9 cellular contexts compared by ENCODE assay signal in the genomic region with DNA sequence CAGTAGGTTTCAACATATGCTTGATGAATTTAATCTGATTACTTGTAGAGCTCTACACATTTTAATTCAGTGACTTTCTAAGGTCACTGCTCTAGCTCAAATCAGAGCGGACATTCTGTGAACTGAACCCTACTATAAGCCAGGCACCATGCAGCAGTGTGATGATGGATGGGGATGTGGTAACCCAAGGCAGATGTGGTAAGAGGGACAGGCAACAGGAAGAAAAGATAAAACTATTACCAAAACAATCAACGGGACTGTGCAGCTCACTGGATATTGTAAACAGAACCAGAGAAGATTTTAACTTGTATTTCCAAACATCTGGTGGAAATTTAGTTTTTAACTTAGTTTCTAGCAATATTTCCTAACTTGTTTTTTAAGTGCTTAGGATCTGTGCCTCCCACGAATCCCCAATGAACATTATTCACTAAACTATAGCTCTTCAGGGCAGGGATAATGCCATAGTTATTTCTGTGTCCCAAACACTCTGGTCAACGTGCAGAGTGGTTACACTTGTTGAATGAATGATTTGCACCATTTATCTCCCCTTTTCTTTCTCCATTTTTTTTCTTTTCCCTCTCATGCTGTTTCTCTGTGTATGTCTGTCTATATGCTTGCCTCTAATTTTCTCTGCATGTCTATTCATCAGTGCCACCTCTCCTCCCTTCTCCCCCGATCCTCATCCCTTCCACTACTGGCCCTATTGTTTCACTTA. TPM values are rescaled to one million over a fixed set of nuclear protein-coding genes. Genes with fewer than 3 reads are reported as not detected.
DNase-seq lines count a peak whose midpoint lies in the region; ATAC-seq and TF ChIP-seq lines count a peak whose summit lies in the region.
"Had no signal": no experiment of that assay in that cellular context is flagged by ENCODE, and none has a peak within 500 bp of the region (broad histone marks: within the 10 kb centered on the region; RNA-seq: fewer than 3 reads in every experiment).

No MANE protein-coding gene starts in this region.

- H4K20me1 ChIP-seq in hepatocyte (ENCODE audit: insufficient read depth, poor library complexity, severe bottlenecking) = peaks cover 28% of the 10 kb centered on the region

- H3K27me3 ChIP-seq in hepatocyte = no peaks in the 10 kb centered on the region
- H3K27me3 ChIP-seq: testis had no signal

- no peak for TF ChIP-seq CTCF in hepatocyte (IDR thresholded peaks at IDR 0.05; ENCODE audit: poor library complexity)

- peak overlapping the region; percentile 77 for H3K4me2 ChIP-seq in hepatocyte

- no peak overlapping the region for H2AFZ ChIP-seq in hepatocyte

- H3K27ac ChIP-seq in hepatocyte = no peak overlapping the region
- H3K27ac ChIP-seq: testis had no signal

- peaks cover 72% of the 10 kb centered on the region for H3K79me2 ChIP-seq in hepatocyte

- no peaks in the 10 kb centered on the region for H3K9me2 ChIP-seq in hepatocyte (replicated peaks; ENCODE audit: insufficient read depth)

- H3K4me3 ChIP-seq in hepatocyte = no peak overlapping the region
- H3K4me3 ChIP-seq: testis had no signal

- H3K36me3 Mint-ChIP-seq in activated CD4-positive, alpha-beta memory T cell treated with anti-CD3 and anti-CD28 coated beads, Interleukin-2, amount 10 ng/mL, durations not matched to agents 7 days and 5 days (ENCODE audit: low read depth) = peaks cover 64% of the 10 kb centered on the region

- peaks cover 21% of the 10 kb centered on the region for H3K4me1 ChIP-seq in hepatocyte (ENCODE audit: insufficient read depth)

- H3K9me3 ChIP-seq in hepatocyte (ENCODE audit: low read depth) = no peaks in the 10 kb centered on the region
- H3K9me3 ChIP-seq: testis had no signal

- DNase-seq in CD1c-positive myeloid dendritic cell (ENCODE audit: extremely low spot score) (peak; percentile 27), Kasumi-1 (lab: John Stamatoyannopoulos, UW) (peak; percentile 44 to 67), hepatocyte (ENCODE audit: low spot score) (no peak), hippocampal formation (lab: John Stamatoyannopoulos, UW) (no peak)
- DNase-seq in activated CD4-positive, alpha-beta memory T cell treated with anti-CD3 and anti-CD28 coated beads, Interleukin-2, amount 10 ng/mL, durations not matched to agents 7 days and 5 days = peak; percentile 65
- no peak for DNase-seq in activated effector memory CD4-positive, alpha-beta T cell treated with anti-CD3 and anti-CD28 coated beads, Interleukin-2, amount 50 U/mL, for 16 hours
- DNase-seq in activated CD4-positive, alpha-beta T cell treated with anti-CD3 and anti-CD28 coated beads for 1 hour = no peak
- DNase-seq: testis had no signal

- H3K4me1 Mint-ChIP-seq in activated CD4-positive, alpha-beta memory T cell treated with anti-CD3 and anti-CD28 coated beads, Interleukin-2, amount 10 ng/mL, durations not matched to agents 7 days and 5 days = peaks cover 70% of the 10 kb centered on the region

- no peaks in the 10 kb centered on the region for H3K27me3 Mint-ChIP-seq in activated CD4-positive, alpha-beta memory T cell treated with anti-CD3 and anti-CD28 coated beads, Interleukin-2, amount 10 ng/mL, durations not matched to agents 7 days and 5 days

- no peaks in the 10 kb centered on the region for H3K9me3 Mint-ChIP-seq in activated CD4-positive, alpha-beta memory T cell treated with anti-CD3 and anti-CD28 coated beads, Interleukin-2, amount 10 ng/mL, durations not matched to agents 7 days and 5 days

- peak overlapping the region; percentile 64 for H3K27ac Mint-ChIP-seq in activated CD4-positive, alpha-beta memory T cell treated with anti-CD3 and anti-CD28 coated beads, Interleukin-2, amount 10 ng/mL, durations not matched to agents 7 days and 5 days

- CTCF ChIA-PET in activated CD4-positive, alpha-beta memory T cell treated with anti-CD3 and anti-CD28 coated beads, Interleukin-2, amount 10 ng/mL, durations not matched to agents 7 days and 5 days (lab: Charles Lee) = interaction anchor here (1.5 to 1.6 kb wide), 2 partner anchors 15 to 140 kb away, joined by 3 to 6 read pairs; partner anchors contain the start of genes GPR137C, PSMC6 and TXNDC16

- H3K4me3 Mint-ChIP-seq in activated CD4-positive, alpha-beta memory T cell treated with anti-CD3 and anti-CD28 coated beads, Interleukin-2, amount 10 ng/mL, durations not matched to agents 7 days and 5 days = peak overlapping the region; percentile 69

- H3K36me3 ChIP-seq in hepatocyte (replicated peaks; ENCODE audit: insufficient read depth, low read depth) = no peaks in the 10 kb centered on the region

- 62% methylated on average over 5 of the region's 5 CpGs for WGBS in hepatocyte (ENCODE audit: low lambda C conversion rate, missing lambda C conversion rate)

- ATAC-seq in GM21786 (IDR thresholded peaks at IDR 0.05; ENCODE audit: unreplicated experiment) = no peak

- POLR2A ChIA-PET in activated CD4-positive, alpha-beta memory T cell treated with anti-CD3 and anti-CD28 coated beads, Interleukin-2, amount 10 ng/mL, durations not matched to agents 7 days and 5 days (lab: Charles Lee) = interaction anchor here (0.8 to 6.6 kb wide), 7 partner anchors 13 to 416 kb away, joined by 3 to 130 read pairs (median 4); partner anchors contain the start of genes PSMC6 and PTGER2

RNA-seq across cellular contexts. Expression of gene ERO1A, which starts 3.0 kb away (rescaled TPM):
- total RNA-seq in activated CD4-positive, alpha-beta memory T cell treated with anti-CD3 and anti-CD28 coated beads, Interleukin-2, amount 10 ng/mL, durations not matched to agents 7 days and 5 days = 100 to 1,000 TPM; 256 to 270 TPM
- 80.6 and 91.1 TPM in 2 replicates for total RNA-seq in hepatocyte
- polyA plus RNA-seq in hepatocyte = 32.2 and 41.6 TPM in 2 replicates

RNA-seq across cellular contexts. Expression of gene PSMC6, which starts 14.6 kb away (rescaled TPM):
- total RNA-seq in activated CD4-positive, alpha-beta memory T cell treated with anti-CD3 and anti-CD28 coated beads, Interleukin-2, amount 10 ng/mL, durations not matched to agents 7 days and 5 days = 10 to 100 TPM; 78.3 to 80.8 TPM
- total RNA-seq in hepatocyte = 134 and 141 TPM in 2 replicates
- 79.0 and 89.8 TPM in 2 replicates for polyA plus RNA-seq in hepatocyte

RNA-seq across cellular contexts. Expression of gene STYX, which starts 37.6 kb away (rescaled TPM):
- 10 to 100 TPM; 21.0 to 25.1 TPM for total RNA-seq in activated CD4-positive, alpha-beta memory T cell treated with anti-CD3 and anti-CD28 coated beads, Interleukin-2, amount 10 ng/mL, durations not matched to agents 7 days and 5 days
- 19.9 and 21.5 TPM in 2 replicates for total RNA-seq in hepatocyte
- polyA plus RNA-seq in hepatocyte = 7.1 and 8.1 TPM in 2 replicates

Comparison
In these comparisons a context has a peak if more than half of its experiments do, and no peak if none do; other contexts are left out.
1. DNase-seq: peak in CD1c-positive myeloid dendritic cell (single experiment), Kasumi-1 (2 of 2) and activated CD4-positive, alpha-beta memory T cell treated with anti-CD3 and anti-CD28 coated beads, Interleukin-2, amount 10 ng/mL, durations not matched to agents 7 days and 5 days (single experiment); none in hepatocyte (single experiment), activated effector memory CD4-positive, alpha-beta T cell treated with anti-CD3 and anti-CD28 coated beads, Interleukin-2, amount 50 U/mL, for 16 hours (single experiment), hippocampal formation (0 of 2) and activated CD4-positive, alpha-beta T cell treated with anti-CD3 and anti-CD28 coated beads for 1 hour (single experiment).